ENCODE assay signal across 8 cellular contexts in genomic region chr5:146203872-146204192, GRCh38. TPM values are rescaled to one million over a fixed set of nuclear protein-coding genes. Genes with fewer than 3 reads are reported as not detected.
DNase-seq lines count a peak whose midpoint lies in the region; ATAC-seq, FAIRE-seq and TF ChIP-seq lines count a peak whose summit lies in the region.

No MANE protein-coding gene starts in this region.

- H3K36me3 ChIP-seq in duodenal mucosa (ENCODE audit: control insufficient read depth in 1 of 2, insufficient read depth in 2 of 2, low read length in 2 of 2) = no peaks in the 10 kb centered on the region

- peaks cover 0 to 5% of the 10 kb centered on the region in 2 donors for H3K4me1 Mint-ChIP-seq in natural killer cell

- no peak for DNase-seq in GM12891 (ENCODE audit: insufficient read length, low spot score)
- peak; percentile 27 for DNase-seq in natural killer cell
- no peak for DNase-seq in NCI-H1048 (lab: John Stamatoyannopoulos, UW)
- DNase-seq in RKO (ENCODE audit: low spot score) = no peak
- no peak for DNase-seq in activated CD8-positive, alpha-beta memory T cell treated with anti-CD3 and anti-CD28 coated beads, Interleukin-2, amount 50 U/mL, for 4 hours
- DNase-seq in stimulated activated CD4-positive, alpha-beta T cell treated with anti-CD3 and anti-CD28 coated beads, Interleukin-4, amount 100 ng/mL, for 24 hours = no peak

- peak; percentile 13 for FAIRE-seq in GM12891 (lab: Jason Lieb, UNC)

- no peaks in the 10 kb centered on the region for H3K9me3 Mint-ChIP-seq in natural killer cell

- peaks cover 0 to 6% of the 10 kb centered on the region in 2 donors for H3K27me3 Mint-ChIP-seq in natural killer cell (ENCODE audit: low read depth in 2 of 2)

- no peaks in the 10 kb centered on the region for H3K27me3 ChIP-seq in duodenal mucosa (ENCODE audit: control insufficient read depth in 1 of 2, insufficient read depth in 2 of 2, low read length in 2 of 2)

- no peak overlapping the region for H3K27ac Mint-ChIP-seq in natural killer cell

- H3K9ac ChIP-seq in duodenal mucosa (ENCODE audit: low read depth in 1 of 2, low read length in 2 of 2) = peak overlapping the region; percentile 80 to 84

- H3K4me3 Mint-ChIP-seq in natural killer cell = no peak overlapping the region

- no peak for TF ChIP-seq POLR2A in GM12891 (IDR thresholded peaks at IDR 0.05; ENCODE audit: low read depth, low read length)

- intact Hi-C loops in natural killer cell (cut with micrococcal nuclease) = loop anchor here (1.0 to 2.0 kb wide), 2 partner anchors 22 to 243 kb away; partner anchors contain the start of genes LARS1 and TCERG1

- H3K36me3 Mint-ChIP-seq in natural killer cell = no peaks in the 10 kb centered on the region

- no peak overlapping the region for H3K27ac ChIP-seq in duodenal mucosa (ENCODE audit: low read depth, low read length)

- H3K4me1 ChIP-seq in duodenal mucosa (ENCODE audit: control insufficient read depth in 1 of 2, insufficient read depth in 2 of 2, low read length in 2 of 2) = peaks cover 14 to 25% of the 10 kb centered on the region in 2 donors

- ATAC-seq in HG03442 (IDR thresholded peaks at IDR 0.05; ENCODE audit: unreplicated experiment) = peak; percentile 2
- peak; percentile 27 to 31 (median 27) for ATAC-seq in natural killer cell

- H3K4me3 ChIP-seq in duodenal mucosa (ENCODE audit: low read depth in 1 of 2, low read length in 2 of 2) = peak overlapping the region; percentile 77 to 93

- no peaks in the 10 kb centered on the region for H3K9me3 ChIP-seq in duodenal mucosa (ENCODE audit: control insufficient read depth in 1 of 2, low read length in 2 of 2)

- TF ChIP-seq CTCF in natural killer cell (IDR thresholded peaks at IDR 0.05) = no peak

TF ChIP-seq in GM12891, 5 proteins besides CTCF, POLR2A, EP300 and RAD21:
- TF ChIP-seq POLR2AphosphoS5 (IDR thresholded peaks at IDR 0.05; ENCODE audit: low read depth, low read length) = no peak; the same call in 1 of the 2 replicates
- TF ChIP-seq PAX5 (IDR thresholded peaks at IDR 0.05; ENCODE audit: insufficient read depth, low read length, severe bottlenecking) = no peak
- no peak for TF ChIP-seq SPI1 (IDR thresholded peaks at IDR 0.05; ENCODE audit: low read depth, low read length)
- no peak for TF ChIP-seq TAF1 (IDR thresholded peaks at IDR 0.05; ENCODE audit: low read depth, low read length)
- no peak for TF ChIP-seq POU2F2 (IDR thresholded peaks at IDR 0.05; ENCODE audit: low read depth, low read length)
TF ChIP-seq in GM12891: peak in this region for 0.

RNA-seq across cellular contexts. Expression of gene RBM27, which starts 0.4 kb away (rescaled TPM):
- 8.0 TPM for polyA plus RNA-seq in GM12891 (2012; ENCODE audit: low read depth, missing spikeins)
- 10 to 100 TPM; 24.3 to 30.4 (median 26.2) TPM for total RNA-seq in natural killer cell

RNA-seq across cellular contexts. Expression of gene LARS1, which starts 21.4 kb away (rescaled TPM):
- 48.7 TPM for polyA plus RNA-seq in GM12891 (2012; ENCODE audit: low read depth, missing spikeins)
- 10 to 100 TPM; 50.5 to 83.9 (median 56.9) TPM for total RNA-seq in natural killer cell
